In genomic region chr1:6093611-6094010, GRCh38 we compare ENCODE assay signal across 21 cellular contexts. TPM values are rescaled to one million over a fixed set of nuclear protein-coding genes. Genes with fewer than 3 reads are reported as not detected.
DNase-seq lines count a peak whose midpoint lies in the region; ATAC-seq and TF ChIP-seq lines count a peak whose summit lies in the region.
"Had no signal": no experiment of that assay in that cellular context is flagged by ENCODE, and none has a peak within 500 bp of the region (broad histone marks: within the 10 kb centered on the region; RNA-seq: fewer than 3 reads in every experiment).

No MANE protein-coding gene starts in this region.

- TF ChIP-seq CTCF in lower lobe of right lung (IDR thresholded peaks at IDR 0.05) (no peak), sigmoid colon (IDR thresholded peaks at IDR 0.05) (no peak)

- H3K9me3 ChIP-seq in lower lobe of right lung (no peaks in the 10 kb centered on the region), sigmoid colon (no peaks in the 10 kb centered on the region)
- H3K9me3 ChIP-seq: A549 had no signal

- no peak overlapping the region for H3K27ac ChIP-seq in lower lobe of right lung
- H3K27ac ChIP-seq in sigmoid colon = no peak overlapping the region
- H3K27ac ChIP-seq: A549 had no signal

- intact Hi-C loops in activated naive CD4-positive, alpha-beta T cell treated with anti-CD3 and anti-CD28 coated beads for 36 hours (cut with micrococcal nuclease) = no loop called here
- intact Hi-C loops in lower lobe of right lung (cut with DNase I) (no loop called here), sigmoid colon (cut with DNase I) (no loop called here)

- TF ChIP-seq EP300 in sigmoid colon (IDR thresholded peaks at IDR 0.05) = no peak

- H3K4me1 ChIP-seq in lower lobe of right lung (no peaks in the 10 kb centered on the region), sigmoid colon (no peaks in the 10 kb centered on the region)
- H3K4me1 ChIP-seq: A549 had no signal

- H3K27me3 Mint-ChIP-seq in activated naive CD4-positive, alpha-beta T cell treated with anti-CD3 and anti-CD28 coated beads, Interleukin-2, amount 10 ng/mL, durations not matched to agents 7 days and 5 days = no peaks in the 10 kb centered on the region
- no peaks in the 10 kb centered on the region for H3K27me3 Mint-ChIP-seq in activated naive CD4-positive, alpha-beta T cell treated with anti-CD3 and anti-CD28 coated beads for 36 hours (ENCODE audit: low read depth)
- H3K27me3 Mint-ChIP-seq: CD4-positive, alpha-beta memory T cell had no signal

- CTCF ChIA-PET in activated naive CD4-positive, alpha-beta T cell treated with anti-CD3 and anti-CD28 coated beads, Interleukin-2, amount 10 ng/mL, durations not matched to agents 7 days and 5 days (lab: Charles Lee) = no interaction called here
- CTCF ChIA-PET in activated naive CD4-positive, alpha-beta T cell treated with anti-CD3 and anti-CD28 coated beads for 36 hours (lab: Charles Lee) = interaction anchor here (0.5 kb wide), 1 partner anchor 9 kb away, joined by 4 read pairs; no protein-coding TSS in a partner anchor

- peaks cover 39% of the 10 kb centered on the region for H3K36me3 Mint-ChIP-seq in activated naive CD4-positive, alpha-beta T cell treated with anti-CD3 and anti-CD28 coated beads, Interleukin-2, amount 10 ng/mL, durations not matched to agents 7 days and 5 days
- peaks cover 15% of the 10 kb centered on the region for H3K36me3 Mint-ChIP-seq in activated naive CD4-positive, alpha-beta T cell treated with anti-CD3 and anti-CD28 coated beads for 36 hours (ENCODE audit: low read depth)

- H3K9me3 Mint-ChIP-seq in activated naive CD4-positive, alpha-beta T cell treated with anti-CD3 and anti-CD28 coated beads, Interleukin-2, amount 10 ng/mL, durations not matched to agents 7 days and 5 days = no peaks in the 10 kb centered on the region
- H3K9me3 Mint-ChIP-seq in activated naive CD4-positive, alpha-beta T cell treated with anti-CD3 and anti-CD28 coated beads for 36 hours = no peaks in the 10 kb centered on the region
- H3K9me3 Mint-ChIP-seq: CD4-positive, alpha-beta memory T cell; GM23338 had no signal

- no peak overlapping the region for H3K4me3 ChIP-seq in lower lobe of right lung
- H3K4me3 ChIP-seq in sigmoid colon = no peak overlapping the region
- H3K4me3 ChIP-seq: A549, GM12878, GM23338 had no signal

- no peak for ATAC-seq in lower lobe of right lung
- no peak for ATAC-seq in HG02885 (IDR thresholded peaks at IDR 0.05; ENCODE audit: poor library complexity, unreplicated experiment)
- ATAC-seq: A549, GM12878, GM23338, HCT116 had no signal

- WGBS in sigmoid colon, 2 donors = 84 to 92% methylated on average over 9 of the region's 9 CpGs

- H3K36me3 ChIP-seq in lower lobe of right lung = peaks cover 38% of the 10 kb centered on the region
- no peaks in the 10 kb centered on the region for H3K36me3 ChIP-seq in sigmoid colon

- H3K4me1 Mint-ChIP-seq in activated naive CD4-positive, alpha-beta T cell treated with anti-CD3 and anti-CD28 coated beads, Interleukin-2, amount 10 ng/mL, durations not matched to agents 7 days and 5 days = no peaks in the 10 kb centered on the region
- H3K4me1 Mint-ChIP-seq in activated naive CD4-positive, alpha-beta T cell treated with anti-CD3 and anti-CD28 coated beads for 36 hours (ENCODE audit: low read depth) = no peaks in the 10 kb centered on the region
- H3K4me1 Mint-ChIP-seq: GM23338 had no signal

- TF ChIP-seq POLR2A in sigmoid colon (IDR thresholded peaks at IDR 0.05) = no peak

- no peaks in the 10 kb centered on the region for H3K27me3 ChIP-seq in lower lobe of right lung (ENCODE audit: low read depth)
- no peaks in the 10 kb centered on the region for H3K27me3 ChIP-seq in sigmoid colon

- no peak for DNase-seq in activated naive CD4-positive, alpha-beta T cell treated with anti-CD3 and anti-CD28 coated beads, Interleukin-2, amount 10 ng/mL, durations not matched to agents 7 days and 5 days
- no peak for DNase-seq in activated naive CD4-positive, alpha-beta T cell treated with anti-CD3 and anti-CD28 coated beads for 36 hours
- DNase-seq in DMS 273 (lab: John Stamatoyannopoulos, UW; ENCODE audit: unreplicated experiment) (peak; percentile 95), NCI-H82 treated with DMSO at 0.1 percent for 48 hours (lab: John Stamatoyannopoulos, UW; ENCODE audit: unreplicated experiment) (peak; percentile 8), lower lobe of right lung (peak; percentile 25), sigmoid colon (no peak)
- DNase-seq: CD4-positive, alpha-beta memory T cell; DMS53; EL; NCI-H1092 treated with DMSO at 0.1 percent for 48 hours; NCI-H146; NCI-H2029 treated with DMSO at 0.1 percent for 48 hours; NCI-H446 treated with DMSO at 0.1 percent for 48 hours; NCI-H748 treated with DMSO at 0.1 percent for 48 hours; OCI-M1; SHP77 treated with DMSO at 0.1 percent for 48 hours had no signal

- no peak overlapping the region for H3K4me3 Mint-ChIP-seq in activated naive CD4-positive, alpha-beta T cell treated with anti-CD3 and anti-CD28 coated beads, Interleukin-2, amount 10 ng/mL, durations not matched to agents 7 days and 5 days
- H3K4me3 Mint-ChIP-seq in activated naive CD4-positive, alpha-beta T cell treated with anti-CD3 and anti-CD28 coated beads for 36 hours = no peak overlapping the region
- H3K4me3 Mint-ChIP-seq: CD4-positive, alpha-beta memory T cell; GM23338 had no signal

- H3K27ac Mint-ChIP-seq in activated naive CD4-positive, alpha-beta T cell treated with anti-CD3 and anti-CD28 coated beads, Interleukin-2, amount 10 ng/mL, durations not matched to agents 7 days and 5 days = peak overlapping the region; percentile 6
- no peak overlapping the region for H3K27ac Mint-ChIP-seq in activated naive CD4-positive, alpha-beta T cell treated with anti-CD3 and anti-CD28 coated beads for 36 hours
- H3K27ac Mint-ChIP-seq: GM23338 had no signal

RNA-seq across cellular contexts. Expression of gene KCNAB2, which starts 47.9 kb away (rescaled TPM):
- 100 to 1,000 TPM; 164 to 166 TPM for total RNA-seq in activated naive CD4-positive, alpha-beta T cell treated with anti-CD3 and anti-CD28 coated beads for 36 hours
- total RNA-seq in lower lobe of right lung (119 TPM), sigmoid colon (1 to 10 TPM; 6.8 to 9.0 (median 7.7) TPM)
- 10 to 100 TPM in 1 of 3 donors, 1 to 10 TPM in 2; 3.0 to 23.5 (median 4.9) TPM for polyA plus RNA-seq in sigmoid colon

Comparison
In these comparisons a context has a peak if more than half of its experiments do, and no peak if none do; other contexts are left out.
1. DNase-seq: peak in DMS 273 (single experiment), NCI-H82 treated with DMSO at 0.1 percent for 48 hours (single experiment) and lower lobe of right lung (single experiment); none in activated naive CD4-positive, alpha-beta T cell treated with anti-CD3 and anti-CD28 coated beads, Interleukin-2, amount 10 ng/mL, durations not matched to agents 7 days and 5 days (single experiment), activated naive CD4-positive, alpha-beta T cell treated with anti-CD3 and anti-CD28 coated beads for 36 hours (single experiment) and sigmoid colon (single experiment).
2. RNA of gene KCNAB2, which starts 47.9 kb away (total RNA-seq): 164 to 166 TPM in activated naive CD4-positive, alpha-beta T cell treated with anti-CD3 and anti-CD28 coated beads for 36 hours and 119 TPM in lower lobe of right lung (single experiment); 6.8 to 9.0 TPM in sigmoid colon; every median in the first group is over 10 times any median in the second.